9 cellular contexts compared by ENCODE assay signal in the genomic region with DNA sequence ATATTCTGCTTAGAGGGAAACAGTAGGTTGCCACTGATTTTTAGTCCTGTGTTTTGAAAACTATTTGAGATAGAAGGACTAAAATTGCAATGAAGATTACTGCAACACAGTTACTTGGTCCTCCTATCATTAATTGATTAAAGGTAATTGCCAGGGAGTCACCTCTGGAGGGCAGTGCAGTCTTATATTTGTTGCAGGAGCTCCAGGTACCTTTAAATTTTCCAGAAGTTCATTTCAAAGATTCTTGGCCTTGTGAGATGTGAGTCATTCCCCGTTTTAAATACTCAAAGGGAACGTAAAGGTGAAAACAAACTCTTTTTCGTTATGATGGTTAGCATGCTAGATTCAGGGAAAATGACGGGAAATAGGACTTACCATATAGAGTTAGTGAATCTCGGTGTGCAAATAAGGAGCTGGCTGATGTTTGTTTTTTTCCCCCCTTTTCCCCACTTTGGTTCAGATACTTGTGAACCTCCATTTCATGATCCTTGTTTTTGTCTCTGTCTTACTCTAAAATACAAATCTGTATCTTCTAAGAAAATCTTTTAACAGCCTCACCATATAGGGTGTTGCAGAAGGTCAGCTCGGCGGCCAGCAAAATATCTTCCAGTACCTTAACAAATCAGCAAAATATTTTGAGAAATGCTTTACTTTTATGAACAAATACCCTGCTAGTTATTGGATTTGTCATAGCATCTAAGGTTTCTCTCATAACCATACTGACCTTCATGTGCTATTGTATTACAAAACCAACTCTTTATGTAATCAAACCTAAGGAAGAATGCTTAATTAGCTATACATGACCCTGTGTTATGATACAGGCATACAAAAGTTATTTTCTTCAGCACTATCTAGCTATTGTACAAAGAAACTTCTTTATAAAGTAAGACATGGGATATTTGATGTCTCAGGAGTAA.
DNase-seq lines count a peak whose midpoint lies in the region; ATAC-seq and TF ChIP-seq lines count a peak whose summit lies in the region.
"Had no signal": no experiment of that assay in that cellular context is flagged by ENCODE, and none has a peak within 500 bp of the region (broad histone marks: within the 10 kb centered on the region; RNA-seq: fewer than 3 reads in every experiment).

No MANE protein-coding gene starts in this region.

- POLR2A ChIA-PET in MCF 10A (lab: Yijun Ruan, JAX) = interaction anchor here (0.6 to 4.1 kb wide), 10 partner anchors 144 to 646 kb away, joined by 3 to 33 read pairs (median 4); no protein-coding TSS in a partner anchor

- H3K27ac Mint-ChIP-seq in MCF 10A (ENCODE audit: low read depth, unreplicated experiment) = no peak overlapping the region
- H3K27ac Mint-ChIP-seq: natural killer cell had no signal

- peak; percentile 69 for TF ChIP-seq CTCF in MCF 10A (IDR thresholded peaks at IDR 0.05; ENCODE audit: unreplicated experiment)

- no peak for TF ChIP-seq POLR2A in GM18505 (IDR thresholded peaks at IDR 0.05; ENCODE audit: borderline replicate concordance, extremely low read depth, insufficient read depth, insufficient read length)

- no TSS peak for BruUV-seq in MCF 10A (replicated peaks; lab: Mats Ljungman, UMichigan)

- no peaks in the 10 kb centered on the region for H3K36me3 Mint-ChIP-seq in MCF 10A (ENCODE audit: insufficient read depth, unreplicated experiment)
- H3K36me3 Mint-ChIP-seq: natural killer cell had no signal

- intact Hi-C loops in MCF 10A (cut with micrococcal nuclease) = loop anchor here (1.0 to 5.0 kb wide), 7 partner anchors 156 to 1313 kb away; a partner anchor contains a TSS

- no peaks in the 10 kb centered on the region for H3K27me3 Mint-ChIP-seq in MCF 10A (ENCODE audit: insufficient read depth, unreplicated experiment)

- CTCF ChIA-PET in MCF 10A (lab: Yijun Ruan, JAX) = interaction anchor here (0.6 to 9.5 kb wide), 62 partner anchors 13 to 1355 kb away, joined by 3 to 291 read pairs (median 4); no protein-coding TSS in a partner anchor

- peak; percentile 55 for ATAC-seq in GM18907 (IDR thresholded peaks at IDR 0.05; ENCODE audit: unreplicated experiment)
- ATAC-seq in HG03378 (IDR thresholded peaks at IDR 0.05; ENCODE audit: unreplicated experiment) = peak; percentile 66
- ATAC-seq in GM18505 (IDR thresholded peaks at IDR 0.05; ENCODE audit: unreplicated experiment) = no peak

- peak overlapping the region; percentile 39 for H3K4me3 Mint-ChIP-seq in MCF 10A (ENCODE audit: unreplicated experiment)
- H3K4me3 Mint-ChIP-seq: natural killer cell had no signal

- no peaks in the 10 kb centered on the region for H3K9me3 Mint-ChIP-seq in MCF 10A (ENCODE audit: unreplicated experiment)
- H3K9me3 Mint-ChIP-seq: natural killer cell had no signal

- H3K4me1 Mint-ChIP-seq in MCF 10A (ENCODE audit: insufficient read depth, unreplicated experiment) = peaks cover 5% of the 10 kb centered on the region

- DNase-seq in CD1c-positive myeloid dendritic cell (ENCODE audit: extremely low spot score) (peak; percentile 48), NCI-H510A treated with DMSO at 0.1 percent for 48 hours (lab: John Stamatoyannopoulos, UW) (peak; percentile 47), MCF 10A (ENCODE audit: unreplicated experiment) (peak; percentile 74), islet precursor cell (peak; percentile 60), superior temporal gyrus (ENCODE audit: extremely low spot score) (peak; percentile 81)
- DNase-seq: natural killer cell had no signal
